ENCODE assay signal across 11 cellular contexts in genomic region chr5:72624641-72625236, GRCh38.
DNase-seq lines count a peak whose midpoint lies in the region; ATAC-seq lines count a peak whose summit lies in the region.
"Had no signal": no experiment of that assay in that cellular context is flagged by ENCODE, and none has a peak within 500 bp of the region (broad histone marks: within the 10 kb centered on the region; RNA-seq: fewer than 3 reads in every experiment).

No MANE protein-coding gene starts in this region.

- peak; percentile 93 for DNase-seq in EH (ENCODE audit: low read depth)
- DNase-seq in RPMI7951 (ENCODE audit: low read depth), result peak; percentile 77
- DNase-seq in fibroblast of peridontal ligament (ENCODE audit: extremely low read depth), result peak; percentile 90
- DNase-seq in pulmonary artery endothelial cell (ENCODE audit: low read depth, low spot score), result peak; percentile 37
- DNase-seq in T1000 (lab: John Stamatoyannopoulos, UW), result no peak
- no peak for DNase-seq in hippocampal formation (lab: John Stamatoyannopoulos, UW)
- no peak for DNase-seq in NCI-H128 (lab: John Stamatoyannopoulos, UW; ENCODE audit: unreplicated experiment)
- DNase-seq: activated B cell treated with CpG ODN at 0.5 μM for 24 hours, NCI-H2081, Peyer's patch had no signal

- no peak for ATAC-seq in GM19351 (IDR thresholded peaks at IDR 0.05; ENCODE audit: unreplicated experiment)

Comparison
In these comparisons a context has a peak if more than half of its experiments do, and no peak if none do; other contexts are left out.
1. DNase-seq: peak in EH (single experiment), RPMI7951 (single experiment), fibroblast of peridontal ligament (single experiment) and pulmonary artery endothelial cell (single experiment); none in T1000 (single experiment), hippocampal formation (0 of 2) and NCI-H128 (single experiment).